In the genomic region with DNA sequence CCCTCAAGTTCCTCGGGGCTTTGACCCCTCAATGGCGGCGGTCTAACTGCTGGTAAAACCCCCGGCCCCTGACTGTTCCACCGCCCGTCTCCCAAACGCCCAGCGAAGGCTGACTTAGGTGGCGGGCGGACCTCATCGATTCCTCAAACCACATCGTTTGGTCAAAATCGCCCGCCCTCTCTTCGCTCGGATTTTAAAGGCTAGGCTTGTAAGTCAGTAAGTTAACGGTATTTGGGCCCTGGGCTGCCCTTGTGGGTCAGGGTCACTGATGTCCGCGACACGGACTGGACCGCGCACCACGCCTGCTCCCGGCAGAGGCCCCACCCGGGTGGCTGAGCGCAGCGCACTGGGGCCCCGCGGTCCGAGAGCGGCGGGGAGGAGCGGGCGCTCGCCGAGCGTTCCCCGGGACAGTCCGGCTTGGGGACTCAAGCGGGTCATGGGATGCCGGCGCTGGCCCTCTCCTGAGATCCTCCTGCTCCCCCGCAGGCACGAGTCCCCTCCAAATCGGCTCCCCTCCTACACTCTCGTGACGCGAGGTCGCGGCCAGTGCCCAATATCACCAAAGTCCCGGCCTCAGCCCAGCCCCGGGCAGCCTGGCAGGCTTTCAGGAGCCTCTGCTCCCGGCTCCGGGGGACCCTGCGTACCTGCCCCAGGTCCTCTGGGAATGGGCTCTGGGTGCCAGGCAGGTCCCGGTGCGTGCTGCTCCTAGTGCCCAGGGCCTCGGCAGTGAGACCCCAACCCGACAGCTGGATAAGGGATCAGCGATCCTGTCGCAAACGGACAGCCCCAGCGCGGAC, we compare ENCODE assay signal across 1 cellular context.
TF ChIP-seq lines count a peak whose summit lies in the region.

No MANE protein-coding gene starts in this region.

TF ChIP-seq in H1, 55 proteins besides CTCF, POLR2A, EP300 and RAD21:
- no peak for TF ChIP-seq TAF7 (optimal IDR thresholded peaks at IDR 0.05; ENCODE audit: borderline replicate concordance, low read depth, low read length)
- no peak for TF ChIP-seq CREB1 (IDR thresholded peaks at IDR 0.05)
- TF ChIP-seq CTBP2 (IDR thresholded peaks at IDR 0.05; ENCODE audit: borderline replicate concordance, insufficient read depth, insufficient read length, low read length): no peak
- TF ChIP-seq SRF (IDR thresholded peaks at IDR 0.05; ENCODE audit: low read depth, low read length): no peak
- TF ChIP-seq SIN3A (conservative IDR thresholded peaks at IDR 0.05 in 1 of 2, IDR thresholded peaks at IDR 0.05 in 1 of 2; ENCODE audit: low read depth in 1 of 2, low read length in 2 of 2): 0 out of 4 replicates have a peak, but pooled peaks have one; percentile 10 to 34
- TF ChIP-seq, protein P1, sequence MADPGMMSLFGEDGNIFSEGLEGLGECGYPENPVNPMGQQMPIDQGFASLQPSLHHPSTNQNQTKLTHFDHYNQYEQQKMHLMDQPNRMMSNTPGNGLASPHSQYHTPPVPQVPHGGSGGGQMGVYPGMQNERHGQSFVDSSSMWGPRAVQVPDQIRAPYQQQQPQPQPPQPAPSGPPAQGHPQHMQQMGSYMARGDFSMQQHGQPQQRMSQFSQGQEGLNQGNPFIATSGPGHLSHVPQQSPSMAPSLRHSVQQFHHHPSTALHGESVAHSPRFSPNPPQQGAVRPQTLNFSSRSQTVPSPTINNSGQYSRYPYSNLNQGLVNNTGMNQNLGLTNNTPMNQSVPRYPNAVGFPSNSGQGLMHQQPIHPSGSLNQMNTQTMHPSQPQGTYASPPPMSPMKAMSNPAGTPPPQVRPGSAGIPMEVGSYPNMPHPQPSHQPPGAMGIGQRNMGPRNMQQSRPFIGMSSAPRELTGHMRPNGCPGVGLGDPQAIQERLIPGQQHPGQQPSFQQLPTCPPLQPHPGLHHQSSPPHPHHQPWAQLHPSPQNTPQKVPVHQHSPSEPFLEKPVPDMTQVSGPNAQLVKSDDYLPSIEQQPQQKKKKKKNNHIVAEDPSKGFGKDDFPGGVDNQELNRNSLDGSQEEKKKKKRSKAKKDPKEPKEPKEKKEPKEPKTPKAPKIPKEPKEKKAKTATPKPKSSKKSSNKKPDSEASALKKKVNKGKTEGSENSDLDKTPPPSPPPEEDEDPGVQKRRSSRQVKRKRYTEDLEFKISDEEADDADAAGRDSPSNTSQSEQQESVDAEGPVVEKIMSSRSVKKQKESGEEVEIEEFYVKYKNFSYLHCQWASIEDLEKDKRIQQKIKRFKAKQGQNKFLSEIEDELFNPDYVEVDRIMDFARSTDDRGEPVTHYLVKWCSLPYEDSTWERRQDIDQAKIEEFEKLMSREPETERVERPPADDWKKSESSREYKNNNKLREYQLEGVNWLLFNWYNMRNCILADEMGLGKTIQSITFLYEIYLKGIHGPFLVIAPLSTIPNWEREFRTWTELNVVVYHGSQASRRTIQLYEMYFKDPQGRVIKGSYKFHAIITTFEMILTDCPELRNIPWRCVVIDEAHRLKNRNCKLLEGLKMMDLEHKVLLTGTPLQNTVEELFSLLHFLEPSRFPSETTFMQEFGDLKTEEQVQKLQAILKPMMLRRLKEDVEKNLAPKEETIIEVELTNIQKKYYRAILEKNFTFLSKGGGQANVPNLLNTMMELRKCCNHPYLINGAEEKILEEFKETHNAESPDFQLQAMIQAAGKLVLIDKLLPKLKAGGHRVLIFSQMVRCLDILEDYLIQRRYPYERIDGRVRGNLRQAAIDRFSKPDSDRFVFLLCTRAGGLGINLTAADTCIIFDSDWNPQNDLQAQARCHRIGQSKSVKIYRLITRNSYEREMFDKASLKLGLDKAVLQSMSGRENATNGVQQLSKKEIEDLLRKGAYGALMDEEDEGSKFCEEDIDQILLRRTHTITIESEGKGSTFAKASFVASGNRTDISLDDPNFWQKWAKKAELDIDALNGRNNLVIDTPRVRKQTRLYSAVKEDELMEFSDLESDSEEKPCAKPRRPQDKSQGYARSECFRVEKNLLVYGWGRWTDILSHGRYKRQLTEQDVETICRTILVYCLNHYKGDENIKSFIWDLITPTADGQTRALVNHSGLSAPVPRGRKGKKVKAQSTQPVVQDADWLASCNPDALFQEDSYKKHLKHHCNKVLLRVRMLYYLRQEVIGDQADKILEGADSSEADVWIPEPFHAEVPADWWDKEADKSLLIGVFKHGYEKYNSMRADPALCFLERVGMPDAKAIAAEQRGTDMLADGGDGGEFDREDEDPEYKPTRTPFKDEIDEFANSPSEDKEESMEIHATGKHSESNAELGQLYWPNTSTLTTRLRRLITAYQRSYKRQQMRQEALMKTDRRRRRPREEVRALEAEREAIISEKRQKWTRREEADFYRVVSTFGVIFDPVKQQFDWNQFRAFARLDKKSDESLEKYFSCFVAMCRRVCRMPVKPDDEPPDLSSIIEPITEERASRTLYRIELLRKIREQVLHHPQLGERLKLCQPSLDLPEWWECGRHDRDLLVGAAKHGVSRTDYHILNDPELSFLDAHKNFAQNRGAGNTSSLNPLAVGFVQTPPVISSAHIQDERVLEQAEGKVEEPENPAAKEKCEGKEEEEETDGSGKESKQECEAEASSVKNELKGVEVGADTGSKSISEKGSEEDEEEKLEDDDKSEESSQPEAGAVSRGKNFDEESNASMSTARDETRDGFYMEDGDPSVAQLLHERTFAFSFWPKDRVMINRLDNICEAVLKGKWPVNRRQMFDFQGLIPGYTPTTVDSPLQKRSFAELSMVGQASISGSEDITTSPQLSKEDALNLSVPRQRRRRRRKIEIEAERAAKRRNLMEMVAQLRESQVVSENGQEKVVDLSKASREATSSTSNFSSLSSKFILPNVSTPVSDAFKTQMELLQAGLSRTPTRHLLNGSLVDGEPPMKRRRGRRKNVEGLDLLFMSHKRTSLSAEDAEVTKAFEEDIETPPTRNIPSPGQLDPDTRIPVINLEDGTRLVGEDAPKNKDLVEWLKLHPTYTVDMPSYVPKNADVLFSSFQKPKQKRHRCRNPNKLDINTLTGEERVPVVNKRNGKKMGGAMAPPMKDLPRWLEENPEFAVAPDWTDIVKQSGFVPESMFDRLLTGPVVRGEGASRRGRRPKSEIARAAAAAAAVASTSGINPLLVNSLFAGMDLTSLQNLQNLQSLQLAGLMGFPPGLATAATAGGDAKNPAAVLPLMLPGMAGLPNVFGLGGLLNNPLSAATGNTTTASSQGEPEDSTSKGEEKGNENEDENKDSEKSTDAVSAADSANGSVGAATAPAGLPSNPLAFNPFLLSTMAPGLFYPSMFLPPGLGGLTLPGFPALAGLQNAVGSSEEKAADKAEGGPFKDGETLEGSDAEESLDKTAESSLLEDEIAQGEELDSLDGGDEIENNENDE (IDR thresholded peaks at IDR 0.05; ENCODE audit: insufficient replicate concordance, low read length): no peak
- TF ChIP-seq KDM1A (IDR thresholded peaks at IDR 0.05; ENCODE audit: borderline replicate concordance, low read length): peak; percentile 38; the same call in 1 of the 2 replicates
- TF ChIP-seq, protein P2, sequence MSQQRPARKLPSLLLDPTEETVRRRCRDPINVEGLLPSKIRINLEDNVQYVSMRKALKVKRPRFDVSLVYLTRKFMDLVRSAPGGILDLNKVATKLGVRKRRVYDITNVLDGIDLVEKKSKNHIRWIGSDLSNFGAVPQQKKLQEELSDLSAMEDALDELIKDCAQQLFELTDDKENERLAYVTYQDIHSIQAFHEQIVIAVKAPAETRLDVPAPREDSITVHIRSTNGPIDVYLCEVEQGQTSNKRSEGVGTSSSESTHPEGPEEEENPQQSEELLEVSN (IDR thresholded peaks at IDR 0.05): no peak
- TF ChIP-seq, protein P3, sequence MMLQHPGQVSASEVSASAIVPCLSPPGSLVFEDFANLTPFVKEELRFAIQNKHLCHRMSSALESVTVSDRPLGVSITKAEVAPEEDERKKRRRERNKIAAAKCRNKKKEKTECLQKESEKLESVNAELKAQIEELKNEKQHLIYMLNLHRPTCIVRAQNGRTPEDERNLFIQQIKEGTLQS (IDR thresholded peaks at IDR 0.05; ENCODE audit: insufficient read depth, low read depth, low read length): no peak
- no peak for TF ChIP-seq CBX5 (IDR thresholded peaks at IDR 0.05; ENCODE audit: low read depth, low read length)
- peak; percentile 44 for TF ChIP-seq EZH2 (IDR thresholded peaks at IDR 0.05; ENCODE audit: low read depth, low read length, severe bottlenecking)
- TF ChIP-seq TEAD4 (IDR thresholded peaks at IDR 0.05; ENCODE audit: low read depth, low read length): no peak
- TF ChIP-seq RXRA (IDR thresholded peaks at IDR 0.05; ENCODE audit: insufficient read depth, low read depth, low read length): no peak
- no peak for TF ChIP-seq TBP (IDR thresholded peaks at IDR 0.05; ENCODE audit: low read depth, low read length)
- TF ChIP-seq RNF2 (IDR thresholded peaks at IDR 0.05; ENCODE audit: borderline replicate concordance, low read depth, low read length, missing control alignments, poor library complexity, severe bottlenecking): no peak
- TF ChIP-seq PHF8 (conservative IDR thresholded peaks at IDR 0.05; ENCODE audit: low read depth, low read length): peak; percentile 26; the same call in 1 of the 2 replicates
- TF ChIP-seq, protein P4, sequence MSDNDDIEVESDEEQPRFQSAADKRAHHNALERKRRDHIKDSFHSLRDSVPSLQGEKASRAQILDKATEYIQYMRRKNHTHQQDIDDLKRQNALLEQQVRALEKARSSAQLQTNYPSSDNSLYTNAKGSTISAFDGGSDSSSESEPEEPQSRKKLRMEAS (IDR thresholded peaks at IDR 0.05): 0 out of 2 replicates have a peak, but pooled peaks have one; percentile 3
- no peak for TF ChIP-seq HDAC2 (IDR thresholded peaks at IDR 0.05; ENCODE audit: borderline replicate concordance in 1 of 2, low read depth in 2 of 2, low read length in 2 of 2)
- TF ChIP-seq JUN (IDR thresholded peaks at IDR 0.05; ENCODE audit: low read depth, low read length): no peak
- TF ChIP-seq CHD2 (IDR thresholded peaks at IDR 0.05; ENCODE audit: low read length): no peak
- TF ChIP-seq JUND (IDR thresholded peaks at IDR 0.05; ENCODE audit: low read length): no peak
- TF ChIP-seq FOSL1 (IDR thresholded peaks at IDR 0.05; ENCODE audit: insufficient read depth, low read depth, low read length): no peak
- TF ChIP-seq NANOG (IDR thresholded peaks at IDR 0.05; ENCODE audit: insufficient read depth, low read depth, low read length, poor library complexity, severe bottlenecking): no peak
- no peak for TF ChIP-seq GTF2F1 (IDR thresholded peaks at IDR 0.05; ENCODE audit: borderline replicate concordance, low read depth, low read length)
- peak; percentile 58 for TF ChIP-seq ASH2L (IDR thresholded peaks at IDR 0.05; ENCODE audit: low read length)
- TF ChIP-seq HDAC6 (IDR thresholded peaks at IDR 0.05; ENCODE audit: low read depth, low read length): no peak
- no peak for TF ChIP-seq SP2 (IDR thresholded peaks at IDR 0.05; ENCODE audit: low read length)
- TF ChIP-seq SIX5 (IDR thresholded peaks at IDR 0.05; ENCODE audit: low read depth, low read length): no peak
- TF ChIP-seq NRF1 (IDR thresholded peaks at IDR 0.05; ENCODE audit: low read depth, low read length): no peak
- TF ChIP-seq BRCA1 (IDR thresholded peaks at IDR 0.05; ENCODE audit: low read depth, low read length): no peak
- no peak for TF ChIP-seq ZNF274 (IDR thresholded peaks at IDR 0.05; ENCODE audit: borderline replicate concordance, extremely low read depth, low read length)
- TF ChIP-seq CHD1 (IDR thresholded peaks at IDR 0.05; ENCODE audit: low read depth, low read length): no peak
- TF ChIP-seq KDM4A (IDR thresholded peaks at IDR 0.05; ENCODE audit: low read depth, low read length, severe bottlenecking): no peak
- no peak for TF ChIP-seq POLR2AphosphoS5 (IDR thresholded peaks at IDR 0.05; ENCODE audit: low read depth, low read length)
- TF ChIP-seq GABPA (IDR thresholded peaks at IDR 0.05; ENCODE audit: borderline replicate concordance, insufficient read depth, low read length): no peak
- TF ChIP-seq KDM5A (IDR thresholded peaks at IDR 0.05; ENCODE audit: low read length): no peak
- no peak for TF ChIP-seq CBX8 (IDR thresholded peaks at IDR 0.05; ENCODE audit: borderline replicate concordance, low read depth, low read length)
- TF ChIP-seq SAP30 (IDR thresholded peaks at IDR 0.05; ENCODE audit: insufficient read depth, insufficient replicate concordance, low read length): peak; percentile 48
- no peak for TF ChIP-seq RFX5 (IDR thresholded peaks at IDR 0.05; ENCODE audit: borderline replicate concordance, low read depth, low read length)
- no peak for TF ChIP-seq BACH1 (IDR thresholded peaks at IDR 0.05; ENCODE audit: low read length)
- TF ChIP-seq SP4 (IDR thresholded peaks at IDR 0.05; ENCODE audit: low read length): no peak
- TF ChIP-seq SP1 (IDR thresholded peaks at IDR 0.05; ENCODE audit: low read depth, low read length): no peak
- TF ChIP-seq MAFK (IDR thresholded peaks at IDR 0.05; ENCODE audit: low read depth, low read length): no peak
- no peak for TF ChIP-seq TAF1 (IDR thresholded peaks at IDR 0.05; ENCODE audit: low read depth, low read length)
- TF ChIP-seq, protein P5, sequence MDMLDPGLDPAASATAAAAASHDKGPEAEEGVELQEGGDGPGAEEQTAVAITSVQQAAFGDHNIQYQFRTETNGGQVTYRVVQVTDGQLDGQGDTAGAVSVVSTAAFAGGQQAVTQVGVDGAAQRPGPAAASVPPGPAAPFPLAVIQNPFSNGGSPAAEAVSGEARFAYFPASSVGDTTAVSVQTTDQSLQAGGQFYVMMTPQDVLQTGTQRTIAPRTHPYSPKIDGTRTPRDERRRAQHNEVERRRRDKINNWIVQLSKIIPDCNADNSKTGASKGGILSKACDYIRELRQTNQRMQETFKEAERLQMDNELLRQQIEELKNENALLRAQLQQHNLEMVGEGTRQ (IDR thresholded peaks at IDR 0.05; ENCODE audit: low read length): no peak
- no peak for TF ChIP-seq POU5F1 (IDR thresholded peaks at IDR 0.05; ENCODE audit: low read depth, low read length)
- TF ChIP-seq RBBP5 (IDR thresholded peaks at IDR 0.05; ENCODE audit: borderline replicate concordance, low read depth, low read length): no peak
- no peak; the same call in 1 of the 2 replicates for TF ChIP-seq SUZ12 (IDR thresholded peaks at IDR 0.05; ENCODE audit: low read length)
- TF ChIP-seq YY1 (IDR thresholded peaks at IDR 0.05; ENCODE audit: low read depth, low read length): peak; percentile 60; the same call in 1 of the 2 replicates
- no peak for TF ChIP-seq CEBPB (IDR thresholded peaks at IDR 0.05; ENCODE audit: low read depth, low read length)
- no peak for TF ChIP-seq TCF12 (IDR thresholded peaks at IDR 0.05; ENCODE audit: low read depth, low read length)
- TF ChIP-seq EGR1 (IDR thresholded peaks at IDR 0.05; ENCODE audit: borderline replicate concordance, low read depth, low read length): no peak
